10 cellular contexts compared by ENCODE assay signal in genomic region chr3:127678611-127679533, GRCh38. TPM values are rescaled to one million over a fixed set of nuclear protein-coding genes. Genes with fewer than 3 reads are reported as not detected.
DNase-seq lines count a peak whose midpoint lies in the region; ATAC-seq and TF ChIP-seq lines count a peak whose summit lies in the region.
"Had no signal": no experiment of that assay in that cellular context is flagged by ENCODE, and none has a peak within 500 bp of the region (broad histone marks: within the 10 kb centered on the region; RNA-seq: fewer than 3 reads in every experiment).

No MANE protein-coding gene starts in this region.

- ATAC-seq in left lung (no peak), GM21381 (IDR thresholded peaks at IDR 0.05; ENCODE audit: unreplicated experiment) (no peak)

- in situ Hi-C loops in HAP-1 (cut with MboI; ENCODE audit: low sequenced_read_pairs) = loop anchor here (25.0 kb wide), 1 partner anchor 283 kb away; no protein-coding TSS in a partner anchor

- H3K27me3 ChIP-seq in left lung (no peaks in the 10 kb centered on the region), suprapubic skin (no peaks in the 10 kb centered on the region), HAP-1 (ENCODE audit: low read depth) (no peaks in the 10 kb centered on the region)
- H3K27me3 ChIP-seq: vagina had no signal

- peaks cover 0 to 43% of the 10 kb centered on the region in 2 donors for H3K36me3 ChIP-seq in left lung
- H3K36me3 ChIP-seq in suprapubic skin = peaks cover 46% of the 10 kb centered on the region
- no peaks in the 10 kb centered on the region for H3K36me3 ChIP-seq in HAP-1 (replicated peaks)

- 69% methylated on average over 11 of the region's 12 CpGs for WGBS in suprapubic skin

- TF ChIP-seq POLR2A in suprapubic skin (IDR thresholded peaks at IDR 0.05) = no peak

- no peaks in the 10 kb centered on the region for H3K9me3 ChIP-seq in left lung
- no peaks in the 10 kb centered on the region for H3K9me3 ChIP-seq in suprapubic skin
- no peaks in the 10 kb centered on the region for H3K9me3 ChIP-seq in HAP-1
- H3K9me3 ChIP-seq: vagina had no signal

- H3K27ac ChIP-seq in left lung (peak overlapping the region in 1 of 2 donors; percentile 82), suprapubic skin (no peak overlapping the region)
- H3K27ac ChIP-seq: vagina had no signal

- TF ChIP-seq CTCF in left lung (IDR thresholded peaks at IDR 0.05) (no peak), suprapubic skin (IDR thresholded peaks at IDR 0.05) (no peak)

- intact Hi-C loops in left lung (cut with DNase I) = no loop called here

- no peak for TF ChIP-seq EP300 in suprapubic skin (IDR thresholded peaks at IDR 0.05)

- peaks cover 0 to 66% of the 10 kb centered on the region in 2 donors for H3K4me1 ChIP-seq in left lung
- H3K4me1 ChIP-seq in suprapubic skin = peaks cover 35% of the 10 kb centered on the region
- no peaks in the 10 kb centered on the region for H3K4me1 ChIP-seq in HAP-1

- no peak overlapping the region for H3K4me3 ChIP-seq in left lung
- no peak overlapping the region for H3K4me3 ChIP-seq in suprapubic skin
- no peak overlapping the region for H3K4me3 ChIP-seq in HAP-1
- H3K4me3 ChIP-seq: vagina had no signal

- peak; percentile 13 for DNase-seq in activated T-cell treated with anti-CD3 and anti-CD28 coated beads, Interleukin-2, amount 50 U/mL, for 1 hour
- DNase-seq in activated T-cell treated with anti-CD3 and anti-CD28 coated beads for 4 hours (no peak), UCSD-AML1 (lab: John Stamatoyannopoulos, UW; ENCODE audit: unreplicated experiment) (peak; percentile 52), left lung (peak; percentile 57 to 85), suprapubic skin (ENCODE audit: low spot score in 2 of 2) (peak; percentile 47 to 73), HAP-1 (ENCODE audit: low spot score in 2 of 2) (no peak), dedifferentiated amniotic fluid mesenchymal stem cell (ENCODE audit: extremely low spot score) (no peak)
- DNase-seq: nephron progenitor cell had no signal

RNA-seq across cellular contexts. Expression of gene ABTB1, which starts 6.1 kb away (rescaled TPM):
- total RNA-seq in left lung (10 to 100 TPM; 31.6 to 56.1 TPM), suprapubic skin (10 to 100 TPM; 19.9 to 66.1 (median 35.8) TPM)

RNA-seq across cellular contexts. Expression of gene PODXL2, which starts 49.9 kb away (rescaled TPM):
- total RNA-seq in left lung (10 to 100 TPM in 1 of 2 donors, 1 to 10 TPM in 1; 2.9 to 12.3 TPM), suprapubic skin (10 to 100 TPM in 3 of 4 donors, 1 to 10 TPM in 1; 8.0 to 15.4 (median 11.2) TPM)

Comparison
In these comparisons a context has a peak if more than half of its experiments do, and no peak if none do; other contexts are left out.
1. DNase-seq: peak in activated T-cell treated with anti-CD3 and anti-CD28 coated beads, Interleukin-2, amount 50 U/mL, for 1 hour (single experiment), UCSD-AML1 (single experiment), left lung (2 of 2) and suprapubic skin (2 of 2); none in activated T-cell treated with anti-CD3 and anti-CD28 coated beads for 4 hours (single experiment), HAP-1 (0 of 2) and dedifferentiated amniotic fluid mesenchymal stem cell (single experiment).